In the genomic region with DNA sequence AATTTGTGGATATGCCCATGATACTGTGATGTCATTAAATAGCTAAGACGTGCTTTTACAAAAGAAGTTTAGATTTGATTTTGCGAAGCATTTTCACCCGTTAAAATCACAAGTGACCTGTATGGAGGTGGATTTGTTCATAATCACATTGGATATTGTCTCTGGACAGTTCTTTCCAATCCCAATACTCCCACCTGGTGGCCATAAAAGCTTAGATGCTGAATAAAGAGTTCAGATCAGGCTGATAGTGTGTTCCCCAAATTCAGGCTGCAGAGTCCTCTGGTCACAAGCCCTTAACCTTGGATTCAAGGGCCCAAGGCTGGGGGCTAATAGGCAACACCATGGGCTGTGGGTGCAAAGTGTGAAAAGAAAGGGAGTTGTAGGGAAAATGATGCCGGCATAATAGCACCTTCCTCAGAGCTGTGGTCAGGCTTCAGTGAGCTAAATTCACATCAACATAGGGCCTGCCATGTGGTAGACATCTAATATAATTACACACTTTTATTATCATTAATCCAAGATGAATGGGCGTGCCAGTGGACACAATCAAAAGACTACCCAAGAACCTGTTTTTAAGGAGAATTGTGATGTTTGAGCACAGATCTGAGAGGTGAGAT, we compare ENCODE assay signal across 8 cellular contexts. TPM values are rescaled to one million over a fixed set of nuclear protein-coding genes. Genes with fewer than 3 reads are reported as not detected.
DNase-seq lines count a peak whose midpoint lies in the region; ATAC-seq and TF ChIP-seq lines count a peak whose summit lies in the region.

No MANE protein-coding gene starts in this region.

- H3K9ac ChIP-seq in DND-41 (ENCODE audit: low read depth, low read length), result no peak overlapping the region

- no peaks in the 10 kb centered on the region for H3K36me3 ChIP-seq in A673 (ENCODE audit: insufficient read depth, low read length, poor library complexity, severe bottlenecking)
- H3K36me3 ChIP-seq in DND-41 (ENCODE audit: insufficient read depth, low read length), result no peaks in the 10 kb centered on the region

- no peaks in the 10 kb centered on the region for H3K9me3 ChIP-seq in A673 (ENCODE audit: low read depth, low read length, poor library complexity, severe bottlenecking)
- no peaks in the 10 kb centered on the region for H3K9me3 ChIP-seq in DND-41 (ENCODE audit: insufficient read depth, low read length, severe bottlenecking)

- no peaks in the 10 kb centered on the region for H3K79me2 ChIP-seq in DND-41 (ENCODE audit: insufficient read depth, low read length)

- H3K4me1 ChIP-seq in A673 (ENCODE audit: insufficient read depth, low read length, poor library complexity, severe bottlenecking) (no peaks in the 10 kb centered on the region), DND-41 (ENCODE audit: insufficient read depth, low read length) (no peaks in the 10 kb centered on the region)

- peak; percentile 69 for TF ChIP-seq CTCF in A673 (conservative IDR thresholded peaks at IDR 0.05; ENCODE audit: low read depth, low read length)
- peak; percentile 56 for TF ChIP-seq CTCF in DND-41 (IDR thresholded peaks at IDR 0.05; ENCODE audit: borderline replicate concordance, extremely low read depth, low read length, poor library complexity, severe bottlenecking)
- peak; percentile 63 for TF ChIP-seq CTCF in fibroblast of the aortic adventitia (IDR thresholded peaks at IDR 0.05; ENCODE audit: insufficient read depth, low read length)

- no peak overlapping the region for H3K4me2 ChIP-seq in DND-41 (ENCODE audit: insufficient read depth, low read length)

- DNase-seq in A673 (ENCODE audit: low spot score), result peak; percentile 72
- DNase-seq in DND-41, result peak; percentile 12
- DNase-seq in HUDEP-2 (lab: John Stamatoyannopoulos, UW; ENCODE audit: unreplicated experiment in 76 of 76), result peak in 44 of 76 experiments; percentile 3 to 61 (median 30)
- DNase-seq in T1000 (lab: John Stamatoyannopoulos, UW), result peak; percentile 47
- DNase-seq in fibroblast of the aortic adventitia (ENCODE audit: low read depth), result peak; percentile 82
- DNase-seq in renal cortical epithelial cell (ENCODE audit: low read depth), result peak; percentile 59
- DNase-seq in mesenteric fat pad (ENCODE audit: low spot score), result no peak

- BruUV-seq in A673 (replicated peaks; lab: Mats Ljungman, UMichigan), result no TSS peak

- H3K27ac ChIP-seq in A673 (ENCODE audit: low read depth, low read length, poor library complexity, severe bottlenecking) (no peak overlapping the region), DND-41 (ENCODE audit: low read length) (no peak overlapping the region)

- no peaks in the 10 kb centered on the region for H3K27me3 ChIP-seq in A673 (replicated peaks; ENCODE audit: insufficient read depth, low read depth, low read length, poor library complexity)
- no peaks in the 10 kb centered on the region for H3K27me3 ChIP-seq in DND-41 (ENCODE audit: insufficient read depth, low read length, poor library complexity)

- no peaks in the 10 kb centered on the region for H4K20me1 ChIP-seq in DND-41 (ENCODE audit: insufficient read depth, low read length)

- intact Hi-C loops in A673 (cut with micrococcal nuclease; ENCODE audit: unreplicated experiment), result loop anchor here (2.0 to 5.0 kb wide), 2 partner anchors 274 to 545 kb away; no protein-coding TSS in a partner anchor

- ATAC-seq in DND-41 (ENCODE audit: insufficient read depth, low read depth), result 0 out of 3 replicates have a peak, but pooled peaks have one; percentile 62
- ATAC-seq in GM18517 (IDR thresholded peaks at IDR 0.05; ENCODE audit: unreplicated experiment), result no peak

- CTCF ChIA-PET in A673 (lab: Charles Lee), result interaction anchor here (0.6 to 1.6 kb wide), 4 partner anchors 102 to 545 kb away, joined by 3 to 6 read pairs (median 4); no protein-coding TSS in a partner anchor

- POLR2A ChIA-PET in A673 (lab: Charles Lee; ENCODE audit: low non-redundant PET), result no interaction called here

- no peak overlapping the region for H3K4me3 ChIP-seq in A673 (ENCODE audit: low read depth, low read length, poor library complexity, severe bottlenecking)
- no peak overlapping the region for H3K4me3 ChIP-seq in DND-41 (ENCODE audit: low read depth in 1 of 2, low read length in 2 of 2)
- H3K4me3 ChIP-seq in fibroblast of the aortic adventitia (ENCODE audit: low read depth, low read length), result no peak overlapping the region

- no peak overlapping the region for H2AFZ ChIP-seq in DND-41 (ENCODE audit: low read depth, low read length)

RNA-seq across cellular contexts. Expression of gene SMIM43, which starts 28.1 kb away (rescaled TPM):
- total RNA-seq in A673 (2021), result 0.37 and 0.45 TPM in 2 replicates
- total RNA-seq in fibroblast of the aortic adventitia (ENCODE audit: low replicate concordance), result 0.45 and 1.1 TPM in 2 replicates
- total RNA-seq in renal cortical epithelial cell, result 0.30 and 0.69 TPM in 2 replicates
- total RNA-seq in mesenteric fat pad, result not detected

RNA-seq across cellular contexts. Expression of gene ANXA5, which starts 40.1 kb away (rescaled TPM):
- 332 and 389 TPM in 2 replicates for total RNA-seq in A673 (2021)
- 496 and 1,355 TPM in 2 replicates for total RNA-seq in fibroblast of the aortic adventitia (ENCODE audit: low replicate concordance)
- total RNA-seq in renal cortical epithelial cell, result 419 and 635 TPM in 2 replicates
- 700 TPM for total RNA-seq in mesenteric fat pad
